In the genomic region with DNA sequence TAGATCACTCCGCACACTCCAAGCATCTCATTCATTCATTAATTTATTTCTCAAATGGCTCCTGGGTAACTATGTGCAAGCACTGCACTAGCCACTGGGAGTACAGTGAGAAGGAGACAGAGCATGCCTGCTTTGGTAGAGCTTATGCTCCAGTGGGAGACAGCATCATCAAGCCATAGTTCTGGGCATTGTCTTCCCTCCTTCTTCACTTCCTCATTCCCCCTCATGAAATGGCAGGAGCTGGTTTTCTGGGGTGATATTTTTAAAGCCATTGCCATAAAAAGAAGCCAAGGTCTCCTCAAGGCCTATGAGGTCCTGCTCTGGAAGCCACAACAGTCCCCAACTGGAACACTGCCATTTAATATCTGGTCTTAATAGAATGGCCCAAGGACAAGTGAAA, we compare ENCODE assay signal across 15 cellular contexts.
"Had no signal": no experiment of that assay in that cellular context is flagged by ENCODE, and none has a peak within 500 bp of the region (broad histone marks: within the 10 kb centered on the region; RNA-seq: fewer than 3 reads in every experiment).

No MANE protein-coding gene starts in this region.

- H3K4me1 Mint-ChIP-seq: natural killer cell had no signal

- DNase-seq: activated gamma-delta T cell; adrenal gland; body of pancreas; cortex of kidney; effector CD8-positive, alpha-beta T cell; heart right ventricle; mammary epithelial cell; natural killer cell; occipital lobe; psoas muscle; right lobe of liver; trophoblast cell had no signal

- H3K27ac Mint-ChIP-seq: natural killer cell had no signal

- H3K9me3 Mint-ChIP-seq: natural killer cell had no signal

- H3K4me3 Mint-ChIP-seq: natural killer cell had no signal

- H3K27me3 Mint-ChIP-seq: stimulated activated memory B cell treated with anti-CD40 and anti-IgM and Interleukin-4, amounts not matched to agents 10 μg/mL and 1 μg/mL and 100 μg/mL, for 72 hours had no signal

- H3K36me3 Mint-ChIP-seq: natural killer cell; stimulated activated memory B cell treated with anti-CD40 and anti-IgM and Interleukin-4, amounts not matched to agents 10 μg/mL and 1 μg/mL and 100 μg/mL, for 72 hours had no signal

- ATAC-seq: body of pancreas, left lobe of liver, psoas muscle, right lobe of liver, SK-N-SH treated with all-trans-retinoic acid at 6 μM for 48 hours had no signal
